1 cellular context compared by ENCODE assay signal in genomic region chr1:82927753-82928152, GRCh38.
TF ChIP-seq lines count a peak whose summit lies in the region.

No MANE protein-coding gene starts in this region.

TF ChIP-seq in GM23338, 12 proteins besides CTCF, POLR2A, EP300 and RAD21 (continued from another document):
- TF ChIP-seq, protein P1, sequence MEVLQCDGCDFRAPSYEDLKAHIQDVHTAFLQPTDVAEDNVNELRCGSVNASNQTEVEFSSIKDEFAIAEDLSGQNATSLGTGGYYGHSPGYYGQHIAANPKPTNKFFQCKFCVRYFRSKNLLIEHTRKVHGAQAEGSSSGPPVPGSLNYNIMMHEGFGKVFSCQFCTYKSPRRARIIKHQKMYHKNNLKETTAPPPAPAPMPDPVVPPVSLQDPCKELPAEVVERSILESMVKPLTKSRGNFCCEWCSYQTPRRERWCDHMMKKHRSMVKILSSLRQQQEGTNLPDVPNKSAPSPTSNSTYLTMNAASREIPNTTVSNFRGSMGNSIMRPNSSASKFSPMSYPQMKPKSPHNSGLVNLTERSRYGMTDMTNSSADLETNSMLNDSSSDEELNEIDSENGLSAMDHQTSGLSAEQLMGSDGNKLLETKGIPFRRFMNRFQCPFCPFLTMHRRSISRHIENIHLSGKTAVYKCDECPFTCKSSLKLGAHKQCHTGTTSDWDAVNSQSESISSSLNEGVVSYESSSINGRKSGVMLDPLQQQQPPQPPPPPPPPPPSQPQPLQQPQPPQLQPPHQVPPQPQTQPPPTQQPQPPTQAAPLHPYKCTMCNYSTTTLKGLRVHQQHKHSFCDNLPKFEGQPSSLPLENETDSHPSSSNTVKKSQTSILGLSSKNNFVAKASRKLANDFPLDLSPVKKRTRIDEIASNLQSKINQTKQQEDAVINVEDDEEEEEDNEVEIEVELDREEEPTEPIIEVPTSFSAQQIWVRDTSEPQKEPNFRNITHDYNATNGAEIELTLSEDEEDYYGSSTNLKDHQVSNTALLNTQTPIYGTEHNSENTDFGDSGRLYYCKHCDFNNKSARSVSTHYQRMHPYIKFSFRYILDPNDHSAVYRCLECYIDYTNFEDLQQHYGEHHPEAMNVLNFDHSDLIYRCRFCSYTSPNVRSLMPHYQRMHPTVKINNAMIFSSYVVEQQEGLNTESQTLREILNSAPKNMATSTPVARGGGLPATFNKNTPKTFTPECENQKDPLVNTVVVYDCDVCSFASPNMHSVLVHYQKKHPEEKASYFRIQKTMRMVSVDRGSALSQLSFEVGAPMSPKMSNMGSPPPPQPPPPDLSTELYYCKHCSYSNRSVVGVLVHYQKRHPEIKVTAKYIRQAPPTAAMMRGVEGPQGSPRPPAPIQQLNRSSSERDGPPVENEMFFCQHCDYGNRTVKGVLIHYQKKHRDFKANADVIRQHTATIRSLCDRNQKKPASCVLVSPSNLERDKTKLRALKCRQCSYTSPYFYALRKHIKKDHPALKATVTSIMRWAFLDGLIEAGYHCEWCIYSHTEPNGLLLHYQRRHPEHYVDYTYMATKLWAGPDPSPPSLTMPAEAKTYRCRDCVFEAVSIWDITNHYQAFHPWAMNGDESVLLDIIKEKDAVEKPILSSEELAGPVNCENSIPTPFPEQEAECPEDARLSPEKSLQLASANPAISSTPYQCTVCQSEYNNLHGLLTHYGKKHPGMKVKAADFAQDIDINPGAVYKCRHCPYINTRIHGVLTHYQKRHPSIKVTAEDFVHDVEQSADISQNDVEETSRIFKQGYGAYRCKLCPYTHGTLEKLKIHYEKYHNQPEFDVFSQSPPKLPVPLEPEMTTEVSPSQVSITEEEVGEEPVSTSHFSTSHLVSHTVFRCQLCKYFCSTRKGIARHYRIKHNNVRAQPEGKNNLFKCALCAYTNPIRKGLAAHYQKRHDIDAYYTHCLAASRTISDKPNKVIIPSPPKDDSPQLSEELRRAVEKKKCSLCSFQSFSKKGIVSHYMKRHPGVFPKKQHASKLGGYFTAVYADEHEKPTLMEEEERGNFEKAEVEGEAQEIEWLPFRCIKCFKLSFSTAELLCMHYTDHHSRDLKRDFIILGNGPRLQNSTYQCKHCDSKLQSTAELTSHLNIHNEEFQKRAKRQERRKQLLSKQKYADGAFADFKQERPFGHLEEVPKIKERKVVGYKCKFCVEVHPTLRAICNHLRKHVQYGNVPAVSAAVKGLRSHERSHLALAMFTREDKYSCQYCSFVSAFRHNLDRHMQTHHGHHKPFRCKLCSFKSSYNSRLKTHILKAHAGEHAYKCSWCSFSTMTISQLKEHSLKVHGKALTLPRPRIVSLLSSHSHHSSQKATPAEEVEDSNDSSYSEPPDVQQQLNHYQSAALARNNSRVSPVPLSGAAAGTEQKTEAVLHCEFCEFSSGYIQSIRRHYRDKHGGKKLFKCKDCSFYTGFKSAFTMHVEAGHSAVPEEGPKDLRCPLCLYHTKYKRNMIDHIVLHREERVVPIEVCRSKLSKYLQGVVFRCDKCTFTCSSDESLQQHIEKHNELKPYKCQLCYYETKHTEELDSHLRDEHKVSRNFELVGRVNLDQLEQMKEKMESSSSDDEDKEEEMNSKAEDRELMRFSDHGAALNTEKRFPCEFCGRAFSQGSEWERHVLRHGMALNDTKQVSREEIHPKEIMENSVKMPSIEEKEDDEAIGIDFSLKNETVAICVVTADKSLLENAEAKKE (CRISPR knock-in tag; IDR thresholded peaks at IDR 0.05): no peak
- TF ChIP-seq POLR2AphosphoS5 (IDR thresholded peaks at IDR 0.05; ENCODE audit: low read depth) (no peak), NANOG (IDR thresholded peaks at IDR 0.05; ENCODE audit: borderline replicate concordance) (no peak), JUNB (IDR thresholded peaks at IDR 0.05; ENCODE audit: unreplicated experiment) (no peak), STAT1 (IDR thresholded peaks at IDR 0.05; ENCODE audit: unreplicated experiment) (no peak), ZNF331 (CRISPR knock-in tag; IDR thresholded peaks at IDR 0.05; ENCODE audit: low read depth) (no peak), CREB1 (CRISPR knock-in tag; IDR thresholded peaks at IDR 0.05; ENCODE audit: low read depth) (no peak)
TF ChIP-seq in GM23338: peak in this region for 0.
